In the genomic region with DNA sequence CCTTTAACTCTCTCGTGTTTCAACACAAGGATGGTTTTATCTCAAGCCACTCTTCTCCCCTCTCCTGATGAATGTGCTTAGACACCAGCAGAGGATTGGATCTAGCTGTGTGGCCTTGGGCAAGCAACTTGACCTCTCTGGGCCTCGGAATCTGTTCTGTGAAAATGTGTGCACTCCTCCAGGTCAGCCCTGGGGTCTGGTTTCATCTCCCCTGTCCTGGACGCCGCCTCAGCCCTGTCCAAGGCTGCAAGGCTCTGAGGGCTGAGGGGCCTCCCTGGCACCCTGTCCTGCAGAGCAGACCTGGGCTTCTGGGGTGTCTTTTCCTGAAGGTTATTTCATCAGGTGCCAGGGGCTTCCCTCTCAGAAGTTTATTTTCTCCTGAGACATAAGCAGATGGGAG, we compare ENCODE assay signal across 25 cellular contexts. TPM values are rescaled to one million over a fixed set of nuclear protein-coding genes. Genes with fewer than 3 reads are reported as not detected.
"Had no signal": no experiment of that assay in that cellular context is flagged by ENCODE, and none has a peak within 500 bp of the region (broad histone marks: within the 10 kb centered on the region; RNA-seq: fewer than 3 reads in every experiment).

No MANE protein-coding gene starts in this region.

- ATAC-seq: K562 had no signal

- H3K4me1 Mint-ChIP-seq: IgD-negative memory B cell had no signal

- H3K4me3 Mint-ChIP-seq: IgD-negative memory B cell had no signal

- FAIRE-seq: K562, RCC 7860 had no signal

- H3K27ac Mint-ChIP-seq: IgD-negative memory B cell had no signal

- H3K4me3 ChIP-seq: K562, SJSA1, SK-N-MC had no signal

- H3K9ac ChIP-seq: KMS-11 had no signal

- H3K27me3 ChIP-seq: SJSA1 had no signal

- H3K36me3 ChIP-seq: SJSA1 had no signal

- H3K9me3 ChIP-seq: SJSA1 had no signal

- DNase-seq: Kasumi-1, MM.1S, NCI-H1092 treated with DMSO at 0.1 percent for 48 hours, NCI-H1436, NCI-H187, NCI-H2029, NCI-H2081 treated with DMSO at 0.1 percent for 48 hours, NCI-H2171, NCI-H226, NCI-H446, NCI-H510A, NCI-H524 treated with DMSO at 0.1 percent for 48 hours, NCI-H69, NCI-H774, Right ventricle myocardium superior, RPMI8226, SIG-M5 had no signal

- H3K4me1 ChIP-seq: SJSA1 had no signal

- H3K4me2 ChIP-seq: KMS-11 had no signal

- H3K27ac ChIP-seq: KMS-11, SJSA1, SK-N-MC had no signal

RNA-seq across cellular contexts. Expression of gene CNDP1, which starts 28.5 kb away (rescaled TPM):
- total RNA-seq: HT-29, K562, M059J, Right ventricle myocardium superior, SJSA1 had no signal
- polyA plus RNA-seq: IgD-negative memory B cell, K562 had no signal
